In the genomic region with DNA sequence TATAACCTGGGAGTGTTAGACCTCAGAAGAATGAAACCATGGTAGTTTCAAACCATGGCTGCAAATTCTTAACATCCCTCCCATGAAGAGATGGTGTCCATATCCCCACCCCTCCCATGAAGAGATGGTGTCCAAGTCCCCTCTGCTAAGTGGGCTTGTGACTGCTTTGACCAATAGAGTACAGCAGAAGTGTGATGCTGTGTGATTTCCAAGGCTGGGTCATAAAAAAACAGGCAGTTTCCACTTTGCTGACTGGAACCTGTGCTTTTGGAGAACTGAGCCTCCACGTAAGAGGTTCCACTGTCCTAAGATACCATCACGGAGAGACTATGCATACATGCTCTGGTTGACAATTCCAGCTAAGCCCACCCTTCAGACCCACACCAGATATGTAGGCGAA, we compare ENCODE assay signal across 34 cellular contexts.
"Had no signal": no experiment of that assay in that cellular context is flagged by ENCODE, and none has a peak within 500 bp of the region (broad histone marks: within the 10 kb centered on the region; RNA-seq: fewer than 3 reads in every experiment).

No MANE protein-coding gene starts in this region.

- H3K4me3 ChIP-seq: MG63 had no signal

- H3K9me3 ChIP-seq: MG63 had no signal

- H3K27ac ChIP-seq: KMS-11 had no signal

- DNase-seq: Karpas-422, Kasumi-1, MG63, MM.1S, MV-4-11, NCI-H1048, NCI-H1092, NCI-H1092 treated with DMSO at 0.1 percent for 48 hours, NCI-H1105, NCI-H1105 treated with DMSO at 0.1 percent for 48 hours, NCI-H1417, NCI-H1417 treated with DMSO at 0.1 percent for 48 hours, NCI-H1436, NCI-H1436 treated with DMSO at 0.1 percent for 48 hours, NCI-H146, NCI-H1694, NCI-H1694 treated with DMSO at 0.1 percent for 48 hours, NCI-H187, NCI-H187 treated with DMSO at 0.1 percent for 48 hours, NCI-H1930, NCI-H2029, NCI-H2029 treated with DMSO at 0.1 percent for 48 hours, NCI-H2081, NCI-H2081 treated with DMSO at 0.1 percent for 48 hours, NCI-H2107, NCI-H2171, NCI-H2171 treated with DMSO at 0.1 percent for 48 hours, NCI-H2227 treated with DMSO at 0.1 percent for 48 hours, NCI-H226, NCI-H345, NCI-H446, NCI-H446 treated with DMSO at 0.1 percent for 48 hours, NCI-H510A had no signal

- H3K27me3 ChIP-seq: MG63 had no signal

- H3K36me3 ChIP-seq: MG63 had no signal

- H3K9ac ChIP-seq: KMS-11 had no signal
